12 cellular contexts compared by ENCODE assay signal in the genomic region with DNA sequence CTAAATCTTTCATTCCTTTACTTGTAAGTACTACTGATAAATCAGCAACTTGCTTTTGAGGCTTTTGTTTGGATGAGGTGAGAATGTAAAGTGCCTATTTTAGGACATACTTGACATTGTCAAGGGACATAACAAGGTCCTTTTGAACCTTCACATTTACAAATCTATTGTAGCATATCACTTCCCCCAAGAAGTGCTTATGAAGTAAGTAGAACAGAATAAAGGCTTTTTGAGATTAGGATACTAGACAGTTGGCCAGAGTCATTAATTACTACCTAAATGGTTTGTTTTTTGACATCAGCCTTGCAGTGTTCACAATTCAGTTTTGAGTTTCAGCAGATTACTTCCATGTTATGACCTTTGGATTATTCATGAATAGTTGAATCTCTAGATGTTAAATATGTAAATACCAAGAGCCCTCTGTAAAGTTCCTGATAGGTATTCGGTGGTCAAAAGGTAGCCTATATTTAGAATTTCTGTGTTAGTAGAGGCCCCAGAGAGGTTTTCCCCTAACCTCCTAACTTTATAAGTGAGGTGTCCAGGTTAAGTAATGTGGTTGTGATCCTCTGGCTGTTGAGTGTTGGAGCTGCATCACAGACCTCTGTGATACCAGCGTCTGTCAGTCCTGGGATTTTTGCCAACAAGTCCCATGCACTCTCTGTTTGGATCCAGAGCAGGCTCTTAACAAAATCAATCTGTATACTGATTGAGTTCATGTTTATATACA.
DNase-seq lines count a peak whose midpoint lies in the region; ATAC-seq, FAIRE-seq and TF ChIP-seq lines count a peak whose summit lies in the region.
"Had no signal": no experiment of that assay in that cellular context is flagged by ENCODE, and none has a peak within 500 bp of the region (broad histone marks: within the 10 kb centered on the region; RNA-seq: fewer than 3 reads in every experiment).

No MANE protein-coding gene starts in this region.

- no peak for TF ChIP-seq CTCF in bronchial epithelial cell (IDR thresholded peaks at IDR 0.05; ENCODE audit: insufficient read depth, low read length, severe bottlenecking)
- TF ChIP-seq CTCF in WERI-Rb-1 (IDR thresholded peaks at IDR 0.05; ENCODE audit: low read depth, low read length), result no peak

- H3K27ac ChIP-seq in WERI-Rb-1, result no peak overlapping the region

- ATAC-seq in HG02623 (IDR thresholded peaks at IDR 0.05; ENCODE audit: unreplicated experiment), result no peak
- no peak for ATAC-seq in HG03025 (IDR thresholded peaks at IDR 0.05; ENCODE audit: low FRiP score, unreplicated experiment)

- FAIRE-seq in bronchial epithelial cell (lab: Jason Lieb, UNC), result no peak

- peaks cover 8% of the 10 kb centered on the region for H3K9me3 ChIP-seq in WERI-Rb-1 (ENCODE audit: severe bottlenecking)

- peak; percentile 50 for DNase-seq in DMS79 treated with DMSO at 0.1 percent for 48 hours (lab: John Stamatoyannopoulos, UW)
- peak in 60 of 76 experiments; percentile 4 to 65 (median 37) for DNase-seq in HUDEP-2 (lab: John Stamatoyannopoulos, UW; ENCODE audit: unreplicated experiment in 76 of 76)
- peak; percentile 25 for DNase-seq in bronchial epithelial cell (ENCODE audit: low read depth)
- DNase-seq in medulla oblongata (ENCODE audit: extremely low spot score), result peak; percentile 13
- no peak for DNase-seq in activated naive CD4-positive, alpha-beta T cell treated with anti-CD3 and anti-CD28 coated beads, Interleukin-2, amount 50 U/mL, for 16 hours
- no peak for DNase-seq in WERI-Rb-1
- DNase-seq: activated CD4-positive, alpha-beta T cell treated with anti-CD3 and anti-CD28 coated beads, Interleukin-2, amount 50 U/mL, for 4 hours; cortex of kidney; DND-41; stimulated activated CD4-positive, alpha-beta T cell treated with anti-CD3 and anti-CD28 coated beads, Interleukin-4, amount 100 ng/mL, for 1 hour had no signal

- H3K27me3 ChIP-seq in bronchial epithelial cell (ENCODE audit: control insufficient read depth, insufficient read depth, low read length) (no peaks in the 10 kb centered on the region), WERI-Rb-1 (ENCODE audit: insufficient read depth, low read depth, severe bottlenecking) (no peaks in the 10 kb centered on the region)

- H3K4me3 ChIP-seq in bronchial epithelial cell (ENCODE audit: low read depth, low read length) (no peak overlapping the region), WERI-Rb-1 (ENCODE audit: low read depth, low read length) (no peak overlapping the region)

- H3K36me3 ChIP-seq in bronchial epithelial cell (ENCODE audit: control insufficient read depth, insufficient read depth, low read length) (no peaks in the 10 kb centered on the region), WERI-Rb-1 (peaks cover 6% of the 10 kb centered on the region)

Comparison
In these comparisons a context has a peak if more than half of its experiments do, and no peak if none do; other contexts are left out.
1. DNase-seq: peak in DMS79 treated with DMSO at 0.1 percent for 48 hours (single experiment), HUDEP-2 (60 of 76), bronchial epithelial cell (single experiment) and medulla oblongata (single experiment); none in activated naive CD4-positive, alpha-beta T cell treated with anti-CD3 and anti-CD28 coated beads, Interleukin-2, amount 50 U/mL, for 16 hours (single experiment) and WERI-Rb-1 (single experiment).